11 cellular contexts compared by ENCODE assay signal in the genomic region with DNA sequence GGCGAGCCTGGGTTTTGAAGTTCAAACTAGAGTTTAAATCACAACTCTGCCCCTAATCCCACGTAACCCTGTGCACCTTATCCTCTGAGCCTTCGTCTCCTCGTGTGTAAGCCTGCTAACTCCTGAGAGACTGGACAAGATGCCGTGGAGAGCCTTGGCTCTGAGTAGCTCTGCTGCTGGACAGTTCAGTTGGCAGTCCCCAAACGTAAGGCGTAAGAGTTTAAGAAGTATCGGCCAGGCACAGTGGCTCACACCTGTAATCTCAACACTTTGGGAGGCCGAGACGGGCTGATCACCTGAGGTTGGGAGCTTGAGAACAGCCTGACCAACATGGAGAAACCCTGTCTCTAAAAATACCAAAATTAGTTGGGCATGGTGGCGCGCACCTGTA. TPM values are rescaled to one million over a fixed set of nuclear protein-coding genes. Genes with fewer than 3 reads are reported as not detected.
DNase-seq lines count a peak whose midpoint lies in the region; ATAC-seq and TF ChIP-seq lines count a peak whose summit lies in the region.
"Had no signal": no experiment of that assay in that cellular context is flagged by ENCODE, and none has a peak within 500 bp of the region (broad histone marks: within the 10 kb centered on the region; RNA-seq: fewer than 3 reads in every experiment).

No MANE protein-coding gene starts in this region.

- H3K4me1 ChIP-seq in Peyer's patch, result peaks cover 3 to 60% (median 57%) of the 10 kb centered on the region in 4 donors
- H3K4me1 ChIP-seq in effector memory CD4-positive, alpha-beta T cell (ENCODE audit: control insufficient read depth, insufficient read depth, low read length, poor library complexity, severe bottlenecking), result peaks cover 87% of the 10 kb centered on the region
- H3K4me1 ChIP-seq: BE2C had no signal

- peak overlapping the region; percentile 62 to 98 (median 70) for H3K27ac ChIP-seq in Peyer's patch
- peak overlapping the region; percentile 65 for H3K27ac ChIP-seq in effector memory CD4-positive, alpha-beta T cell (ENCODE audit: insufficient read depth, low read length, poor library complexity, severe bottlenecking)

- H3K4me1 Mint-ChIP-seq in activated naive CD4-positive, alpha-beta T cell treated with anti-CD3 and anti-CD28 coated beads for 36 hours (ENCODE audit: low read depth), result peaks cover 76% of the 10 kb centered on the region
- H3K4me1 Mint-ChIP-seq in stimulated activated naive CD8-positive, alpha-beta T cell treated with anti-CD3 and anti-CD28 coated beads, Interleukin-15, amount 100 ng/mL, for 72 hours, result peaks cover 95% of the 10 kb centered on the region

- DNase-seq in activated naive CD4-positive, alpha-beta T cell treated with anti-CD3 and anti-CD28 coated beads for 36 hours, result no peak
- no peak for DNase-seq in activated naive CD4-positive, alpha-beta T cell treated with anti-CD3 and anti-CD28 coated beads, Interleukin-2, amount 50 U/mL, for 16 hours
- DNase-seq in Peyer's patch (no peak), NCI-H1930 (lab: John Stamatoyannopoulos, UW) (no peak), omental fat pad (ENCODE audit: low spot score) (no peak)
- DNase-seq in effector memory CD4-positive, alpha-beta T cell, result no peak
- no peak for DNase-seq in stimulated activated naive CD8-positive, alpha-beta T cell treated with anti-CD3 and anti-CD28 coated beads, Interleukin-15, amount 100 ng/mL, for 72 hours

- H3K36me3 Mint-ChIP-seq in activated naive CD4-positive, alpha-beta T cell treated with anti-CD3 and anti-CD28 coated beads for 36 hours (ENCODE audit: low read depth), result peaks cover 39% of the 10 kb centered on the region

- H3K27ac Mint-ChIP-seq in activated naive CD4-positive, alpha-beta T cell treated with anti-CD3 and anti-CD28 coated beads for 36 hours, result peak overlapping the region; percentile 96
- peak overlapping the region; percentile 79 to 87 for H3K27ac Mint-ChIP-seq in stimulated activated naive CD8-positive, alpha-beta T cell treated with anti-CD3 and anti-CD28 coated beads, Interleukin-15, amount 100 ng/mL, for 72 hours

- no peak for ATAC-seq in stimulated activated naive CD8-positive, alpha-beta T cell treated with anti-CD3 and anti-CD28 coated beads, Interleukin-15, amount 100 ng/mL, for 72 hours
- ATAC-seq in GM21529 (IDR thresholded peaks at IDR 0.05; ENCODE audit: unreplicated experiment), result no peak
- ATAC-seq in omental fat pad (ENCODE audit: low FRiP score), result no peak

- no peaks in the 10 kb centered on the region for H3K9me3 ChIP-seq in Peyer's patch
- H3K9me3 ChIP-seq in effector memory CD4-positive, alpha-beta T cell (ENCODE audit: control insufficient read depth, low read length), result no peaks in the 10 kb centered on the region
- H3K9me3 ChIP-seq: BE2C had no signal

- TF ChIP-seq CTCF in Peyer's patch (IDR thresholded peaks at IDR 0.05) (no peak), omental fat pad (IDR thresholded peaks at IDR 0.05) (no peak)

- CTCF ChIA-PET in activated naive CD4-positive, alpha-beta T cell treated with anti-CD3 and anti-CD28 coated beads for 36 hours (lab: Charles Lee), result interaction anchor here (0.6 to 6.2 kb wide), 12 partner anchors 7 to 124 kb away, joined by 3 to 68 read pairs (median 12); a partner anchor contains a TSS

- intact Hi-C loops in activated naive CD4-positive, alpha-beta T cell treated with anti-CD3 and anti-CD28 coated beads for 36 hours (cut with micrococcal nuclease), result no loop called here

- no peaks in the 10 kb centered on the region for H3K27me3 Mint-ChIP-seq in activated naive CD4-positive, alpha-beta T cell treated with anti-CD3 and anti-CD28 coated beads for 36 hours (ENCODE audit: low read depth)
- no peaks in the 10 kb centered on the region for H3K27me3 Mint-ChIP-seq in stimulated activated naive CD8-positive, alpha-beta T cell treated with anti-CD3 and anti-CD28 coated beads, Interleukin-15, amount 100 ng/mL, for 72 hours

- H3K4me3 Mint-ChIP-seq in activated naive CD4-positive, alpha-beta T cell treated with anti-CD3 and anti-CD28 coated beads for 36 hours, result no peak overlapping the region
- H3K4me3 Mint-ChIP-seq in stimulated activated naive CD8-positive, alpha-beta T cell treated with anti-CD3 and anti-CD28 coated beads, Interleukin-15, amount 100 ng/mL, for 72 hours, result peak overlapping the region in 1 of 2 donors; percentile 15

- no peaks in the 10 kb centered on the region for H3K27me3 ChIP-seq in Peyer's patch
- H3K27me3 ChIP-seq in effector memory CD4-positive, alpha-beta T cell (replicated peaks; ENCODE audit: control insufficient read depth, insufficient read depth, low read length, poor library complexity, severe bottlenecking), result no peaks in the 10 kb centered on the region

- no peaks in the 10 kb centered on the region for H3K9me3 Mint-ChIP-seq in activated naive CD4-positive, alpha-beta T cell treated with anti-CD3 and anti-CD28 coated beads for 36 hours
- no peaks in the 10 kb centered on the region for H3K9me3 Mint-ChIP-seq in stimulated activated naive CD8-positive, alpha-beta T cell treated with anti-CD3 and anti-CD28 coated beads, Interleukin-15, amount 100 ng/mL, for 72 hours

- H3K36me3 ChIP-seq in Peyer's patch, result peaks cover 0 to 28% (median 0%) of the 10 kb centered on the region in 3 donors
- H3K36me3 ChIP-seq in effector memory CD4-positive, alpha-beta T cell (ENCODE audit: control insufficient read depth, insufficient read depth, low read length), result peaks cover 26% of the 10 kb centered on the region

- no peak for TF ChIP-seq POLR2A in Peyer's patch (IDR thresholded peaks at IDR 0.05)

- no peak overlapping the region for H3K4me3 ChIP-seq in Peyer's patch
- H3K4me3 ChIP-seq in effector memory CD4-positive, alpha-beta T cell (ENCODE audit: insufficient read depth, low read depth, low read length, poor library complexity, severe bottlenecking), result no peak overlapping the region

RNA-seq across cellular contexts. Expression of a gene that starts 4.7 kb away (rescaled TPM):
- total RNA-seq in activated naive CD4-positive, alpha-beta T cell treated with anti-CD3 and anti-CD28 coated beads for 36 hours, result 1 to 10 TPM; 2.5 to 2.7 TPM
- total RNA-seq in Peyer's patch (10 to 100 TPM in 1 of 4 donors, 1 to 10 TPM in 3; 2.8 to 65.2 (median 4.2) TPM), omental fat pad (1 to 10 TPM in 1 of 4 donors, under 1 TPM in 1, not detected in 2; 0.72 to 1.8 TPM)
- total RNA-seq: lung microvascular endothelial cell had no signal

RNA-seq across cellular contexts. Expression of a gene that starts 10.6 kb away (rescaled TPM):
- 100 to 1,000 TPM; 246 to 260 TPM for total RNA-seq in activated naive CD4-positive, alpha-beta T cell treated with anti-CD3 and anti-CD28 coated beads for 36 hours
- total RNA-seq in Peyer's patch (100 to 1,000 TPM in 3 of 4 donors, 10 to 100 TPM in 1; 90.0 to 368 (median 148) TPM), omental fat pad (100 to 1,000 TPM in 1 of 4 donors, 10 to 100 TPM in 3; 53.1 to 129 (median 72.0) TPM)

RNA-seq across cellular contexts. Expression of a gene that starts 12.3 kb away (rescaled TPM):
- total RNA-seq in activated naive CD4-positive, alpha-beta T cell treated with anti-CD3 and anti-CD28 coated beads for 36 hours, result 1,000 to 10,000 TPM; 4,092 to 4,109 TPM
- total RNA-seq in Peyer's patch (100 to 1,000 TPM; 363 to 861 (median 619) TPM), omental fat pad (100 to 1,000 TPM; 559 to 757 (median 617) TPM)

RNA-seq across cellular contexts. Expression of a gene that starts 27.5 kb away (rescaled TPM):
- total RNA-seq in activated naive CD4-positive, alpha-beta T cell treated with anti-CD3 and anti-CD28 coated beads for 36 hours, result not detected
- total RNA-seq in Peyer's patch, result not detected
- total RNA-seq in omental fat pad, result not detected
- total RNA-seq: lung microvascular endothelial cell, skeletal muscle tissue had no signal

RNA-seq across cellular contexts. Expression of a gene that starts 27.9 kb away (rescaled TPM):
- total RNA-seq in activated naive CD4-positive, alpha-beta T cell treated with anti-CD3 and anti-CD28 coated beads for 36 hours, result not detected
- total RNA-seq in Peyer's patch (not detected), omental fat pad (not detected)
- total RNA-seq: lung microvascular endothelial cell, skeletal muscle tissue had no signal

Comparison
In these comparisons a context has a peak if more than half of its experiments do, and no peak if none do; other contexts are left out.
1. RNA of a gene that starts 12.3 kb away (total RNA-seq): 4,092 to 4,109 TPM in activated naive CD4-positive, alpha-beta T cell treated with anti-CD3 and anti-CD28 coated beads for 36 hours; 363 to 861 TPM in Peyer's patch and 559 to 757 TPM in omental fat pad; every median in the first group is over 4 times any median in the second.